Comparison of ENCODE assay signal across 22 cellular contexts in the genomic region with DNA sequence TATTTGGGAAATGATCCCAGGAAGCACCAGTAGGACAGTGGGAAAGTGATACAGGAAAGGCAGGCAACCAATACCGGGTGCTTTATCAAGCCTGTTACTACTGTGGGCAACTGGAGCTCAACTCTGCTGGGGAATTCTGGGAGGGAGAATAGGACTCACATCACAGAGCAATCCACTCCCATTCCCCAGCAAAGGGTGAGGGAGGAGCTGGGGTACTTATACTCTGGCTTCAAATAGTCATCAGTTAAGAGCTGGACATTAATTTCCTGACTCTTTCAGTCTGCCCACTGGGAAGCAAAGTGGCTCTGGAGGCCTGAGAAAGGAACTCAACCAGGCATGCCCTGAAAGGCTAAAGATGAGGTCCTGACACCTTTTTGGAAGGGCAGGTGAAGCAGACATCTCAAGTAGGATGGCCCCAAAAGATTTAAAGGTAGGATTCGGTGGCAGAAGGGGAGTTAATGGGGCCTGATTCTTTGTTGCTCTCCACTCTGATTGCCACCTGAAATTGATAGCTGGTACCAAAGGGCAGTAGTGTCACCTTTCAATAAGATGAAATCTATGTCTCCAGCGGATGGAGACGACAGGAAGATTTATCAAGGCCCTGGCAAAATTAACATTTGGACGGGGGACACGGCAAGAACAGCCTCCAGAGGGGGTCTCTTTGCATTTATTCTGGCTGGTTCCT.
DNase-seq lines count a peak whose midpoint lies in the region; ATAC-seq and TF ChIP-seq lines count a peak whose summit lies in the region.
"Had no signal": no experiment of that assay in that cellular context is flagged by ENCODE, and none has a peak within 500 bp of the region (broad histone marks: within the 10 kb centered on the region; RNA-seq: fewer than 3 reads in every experiment).

No MANE protein-coding gene starts in this region.

- CTCF ChIA-PET in HEK293 (lab: Yijun Ruan, JAX), result interaction anchor here (0.6 to 2.6 kb wide), 10 partner anchors 7 to 196 kb away, joined by 3 to 20 read pairs (median 4); no protein-coding TSS in a partner anchor

- no peak for ATAC-seq in GM19463 (IDR thresholded peaks at IDR 0.05; ENCODE audit: unreplicated experiment)
- ATAC-seq in HG02970 (IDR thresholded peaks at IDR 0.05; ENCODE audit: low FRiP score, unreplicated experiment), result no peak

- H3K9me3 Mint-ChIP-seq in nephron progenitor cell, result no peaks in the 10 kb centered on the region
- H3K9me3 Mint-ChIP-seq: CD4-positive, alpha-beta T cell; CD8-positive, alpha-beta memory T cell had no signal

- no peaks in the 10 kb centered on the region for H3K4me1 ChIP-seq in HEK293 (ENCODE audit: control insufficient read depth, insufficient read depth, low read length)
- H3K4me1 ChIP-seq: A549 had no signal

- DNase-seq in NCI-H2227 treated with DMSO at 0.1 percent for 48 hours (lab: John Stamatoyannopoulos, UW), result peak; percentile 39
- DNase-seq in nephron progenitor cell, result no peak
- DNase-seq in NAMALWA (ENCODE audit: low spot score), result no peak
- DNase-seq: 8988T; ACHN; AML-193; BE2C; CD4-positive, alpha-beta T cell; CD8-positive, alpha-beta memory T cell; DMS 273 treated with DMSO at 0.1 percent for 48 hours; DMS79; EL; GDM1; GOT3 had no signal

- H3K4me3 ChIP-seq in HEK293 (ENCODE audit: low read depth, low read length), result no peak overlapping the region
- H3K4me3 ChIP-seq: A549; BLaER1 treated with 17β-estradiol and CSF1 and Interleukin-3, amounts not matched to agents 10 nM and 100 nM; GM12878; HAP-1 had no signal

- H3K4me1 Mint-ChIP-seq in nephron progenitor cell, result peaks cover 33% of the 10 kb centered on the region
- H3K4me1 Mint-ChIP-seq: CD14-positive monocyte; CD8-positive, alpha-beta memory T cell had no signal

- H3K27ac Mint-ChIP-seq in nephron progenitor cell, result peak overlapping the region; percentile 50
- H3K27ac Mint-ChIP-seq: CD14-positive monocyte; CD4-positive, alpha-beta T cell had no signal

- H3K27ac ChIP-seq in HEK293 (ENCODE audit: extremely low read depth, low read depth, low read length), result no peak overlapping the region
- H3K27ac ChIP-seq: A549; BLaER1 treated with 17β-estradiol and CSF1 and Interleukin-3, amounts not matched to agents 10 nM and 100 nM had no signal

- TF ChIP-seq CTCF in HEK293 (tag by site-specific recombination; IDR thresholded peaks at IDR 0.05) (no peak), nephron progenitor cell (IDR thresholded peaks at IDR 0.05) (no peak)

- POLR2A ChIA-PET in HEK293 (lab: Yijun Ruan, JAX), result no interaction called here

- no peaks in the 10 kb centered on the region for H3K9me3 ChIP-seq in HEK293 (ENCODE audit: control insufficient read depth, insufficient read depth, low read depth, low read length)
- H3K9me3 ChIP-seq: A549; BE2C; BLaER1 treated with 17β-estradiol and CSF1 and Interleukin-3, amounts not matched to agents 10 nM and 100 nM; HAP-1 had no signal

- no peaks in the 10 kb centered on the region for H3K36me3 ChIP-seq in HEK293 (ENCODE audit: control insufficient read depth in 2 of 2, insufficient read depth in 1 of 2, low read length in 2 of 2)
- H3K36me3 ChIP-seq: BE2C; BLaER1 treated with 17β-estradiol and CSF1 and Interleukin-3, amounts not matched to agents 10 nM and 100 nM; HAP-1 had no signal

- H3K4me3 Mint-ChIP-seq in nephron progenitor cell, result no peak overlapping the region
- H3K4me3 Mint-ChIP-seq: CD14-positive monocyte; CD4-positive, alpha-beta T cell; CD8-positive, alpha-beta memory T cell had no signal

- peaks cover 46% of the 10 kb centered on the region for H3K27me3 Mint-ChIP-seq in nephron progenitor cell (ENCODE audit: low read depth, poor library complexity)

- no peaks in the 10 kb centered on the region for H3K36me3 Mint-ChIP-seq in nephron progenitor cell (ENCODE audit: low read depth)
- H3K36me3 Mint-ChIP-seq: CD14-positive monocyte; CD8-positive, alpha-beta memory T cell had no signal

TF ChIP-seq in HEK293, 187 proteins besides CTCF, POLR2A, EP300 and RAD21:
- peak; percentile 81 for TF ChIP-seq ZNF37A (tag by site-specific recombination; IDR thresholded peaks at IDR 0.05)
- TF ChIP-seq ZEB2 (tag by site-specific recombination; IDR thresholded peaks at IDR 0.05), result no peak
